Comparison of ENCODE assay signal across 8 cellular contexts in the genomic region with DNA sequence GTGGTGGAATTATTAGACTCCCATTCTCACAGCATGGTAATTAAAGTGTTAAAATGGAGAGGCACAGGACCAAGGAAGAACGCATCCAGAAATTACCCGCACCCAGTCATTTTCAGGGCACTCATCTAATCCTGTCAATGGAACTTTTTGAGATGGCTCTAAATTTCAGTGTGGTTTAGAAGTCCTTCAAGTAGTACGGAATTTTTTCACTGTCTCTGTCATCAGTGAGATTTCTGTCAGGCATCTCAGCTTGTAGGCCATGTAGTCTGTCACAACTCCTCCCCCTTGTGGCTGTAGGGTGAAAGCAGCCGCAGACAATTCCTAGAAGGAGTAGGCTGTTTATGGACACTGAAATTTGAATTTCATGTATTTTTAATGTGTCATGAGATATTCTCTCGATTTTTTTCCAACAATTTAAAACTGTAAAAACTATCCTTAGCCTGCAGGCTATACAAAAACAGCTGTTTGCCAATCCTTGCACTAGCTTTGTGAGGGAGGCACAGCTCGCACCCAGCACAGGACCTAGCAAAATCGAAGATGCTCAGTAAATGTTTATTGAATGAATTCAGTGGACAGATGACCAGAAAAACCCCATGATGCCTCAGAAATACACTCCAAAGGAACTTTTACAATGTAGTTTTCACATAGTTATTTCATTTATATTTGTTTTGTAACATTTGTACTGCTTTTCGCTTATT. TPM values are rescaled to one million over a fixed set of nuclear protein-coding genes. Genes with fewer than 3 reads are reported as not detected.
A peak's percentile ranks its signal among the peaks of the same experiment; 100 is the strongest.
DNase-seq lines count a peak whose midpoint lies in the region; ATAC-seq, FAIRE-seq and TF ChIP-seq lines count a peak whose summit lies in the region.

No MANE protein-coding gene starts in this region.

- H3K4me3 ChIP-seq in OCI-LY1 (ENCODE audit: low read depth, low read length, poor library complexity, severe bottlenecking) (no peak overlapping the region), esophagus squamous epithelium (no peak overlapping the region), stomach (no peak overlapping the region)

- H3K4me3 Mint-ChIP-seq in natural killer cell = no peak overlapping the region

- H3K9me3 ChIP-seq in OCI-LY1 (ENCODE audit: low read length) = no peaks in the 10 kb centered on the region
- H3K9me3 ChIP-seq in esophagus squamous epithelium = no peaks in the 10 kb centered on the region
- no peaks in the 10 kb centered on the region for H3K9me3 ChIP-seq in stomach

- peak; percentile 82 to 99 (median 95) for ATAC-seq in natural killer cell

- H3K4me1 Mint-ChIP-seq in natural killer cell = peaks cover 5 to 6% of the 10 kb centered on the region in 2 donors

- 39 to 41% methylated on average over 8 of the region's 8 CpGs for WGBS in esophagus squamous epithelium, 2 donors
- 37 to 43% (median 39%) methylated on average over 8 of the region's 8 CpGs for WGBS in stomach, 5 donors

- H3K27me3 Mint-ChIP-seq in natural killer cell (ENCODE audit: low read depth in 2 of 2) = peaks cover 0 to 4% of the 10 kb centered on the region in 2 donors

- H3K27me3 ChIP-seq in OCI-LY1 (ENCODE audit: insufficient read depth, low read length) = no peaks in the 10 kb centered on the region
- H3K27me3 ChIP-seq in esophagus squamous epithelium = no peaks in the 10 kb centered on the region
- no peaks in the 10 kb centered on the region for H3K27me3 ChIP-seq in stomach

- no peaks in the 10 kb centered on the region for H3K9me3 Mint-ChIP-seq in natural killer cell

- TF ChIP-seq CTCF in OCI-LY1 (IDR thresholded peaks at IDR 0.05; ENCODE audit: low read length) = peak; percentile 84
- TF ChIP-seq CTCF in esophagus squamous epithelium (IDR thresholded peaks at IDR 0.05) = peak; percentile 35 to 75 (median 72)
- TF ChIP-seq CTCF in natural killer cell (IDR thresholded peaks at IDR 0.05) = peak; percentile 70
- TF ChIP-seq CTCF in stomach (IDR thresholded peaks at IDR 0.05) = peak in 5 of 7 experiments; percentile 26 to 76 (median 72)

- peaks cover 6% of the 10 kb centered on the region for H3K36me3 Mint-ChIP-seq in natural killer cell

- H3K27ac ChIP-seq in OCI-LY1 (ENCODE audit: low read depth, low read length, poor library complexity, severe bottlenecking) = no peak overlapping the region
- no peak overlapping the region for H3K27ac ChIP-seq in esophagus squamous epithelium
- H3K27ac ChIP-seq in stomach = no peak overlapping the region

- DNase-seq in GM12892 (ENCODE audit: insufficient read length) (no peak), HT1080 (ENCODE audit: low read depth) (peak; percentile 48), activated T-cell treated with anti-CD3 and anti-CD28 coated beads for 48 hours (ENCODE audit: low read depth) (peak; percentile 34), esophagus squamous epithelium (lab: John Stamatoyannopoulos, UW) (no peak), natural killer cell (peak; percentile 30), stomach (peak; percentile 63)

- peak overlapping the region in 1 of 2 donors; percentile 38 for H3K27ac Mint-ChIP-seq in natural killer cell

- no peak overlapping the region for H3K9ac ChIP-seq in OCI-LY1 (ENCODE audit: low read length)

- H3K4me1 ChIP-seq in OCI-LY1 (ENCODE audit: insufficient read depth, low read length, severe bottlenecking) (peaks cover 6% of the 10 kb centered on the region), esophagus squamous epithelium (peaks cover 0 to 3% (median 0%) of the 10 kb centered on the region in 3 donors), stomach (peaks cover 0 to 6% (median 2%) of the 10 kb centered on the region in 4 donors)

- no peaks in the 10 kb centered on the region for H4K20me1 ChIP-seq in OCI-LY1 (ENCODE audit: insufficient read depth, low read length)

- peaks cover 10% of the 10 kb centered on the region; the same call in 1 of the 2 replicates for H3K36me3 ChIP-seq in OCI-LY1 (ENCODE audit: insufficient read depth, low read length)
- peaks cover 0 to 38% (median 0%) of the 10 kb centered on the region in 3 donors for H3K36me3 ChIP-seq in esophagus squamous epithelium
- peaks cover 0 to 35% (median 26%) of the 10 kb centered on the region in 4 donors for H3K36me3 ChIP-seq in stomach

- no peak overlapping the region for H2AFZ ChIP-seq in OCI-LY1 (ENCODE audit: low read length)

- TF ChIP-seq EP300 in stomach (IDR thresholded peaks at IDR 0.05) = no peak

- H3K79me2 ChIP-seq in OCI-LY1 (ENCODE audit: insufficient read depth, low read length) = no peaks in the 10 kb centered on the region

- peak; percentile 93 for FAIRE-seq in A204.1 (lab: Jason Lieb, UNC)
- peak; percentile 84 for FAIRE-seq in GM12892 (lab: Jason Lieb, UNC)

- intact Hi-C loops in esophagus squamous epithelium (cut with DNase I) = no loop called here
- intact Hi-C loops in natural killer cell (cut with micrococcal nuclease) = loop anchor here (1.0 kb wide), 1 partner anchor 256 kb away; no protein-coding TSS in a partner anchor
- intact Hi-C loops in stomach (cut with DNase I; ENCODE audit: low total_unique reads) = no loop called here

- H3K9me2 ChIP-seq in OCI-LY1 (ENCODE audit: low read depth, low read length) = no peaks in the 10 kb centered on the region

- no peak for TF ChIP-seq POLR2A in GM12892 (IDR thresholded peaks at IDR 0.05; ENCODE audit: low read depth, low read length)
- no peak for TF ChIP-seq POLR2A in esophagus squamous epithelium (IDR thresholded peaks at IDR 0.05)
- TF ChIP-seq POLR2A in stomach (IDR thresholded peaks at IDR 0.05) = no peak

- H3K4me2 ChIP-seq in OCI-LY1 (ENCODE audit: low read length) = no peak overlapping the region

- no peaks in the 10 kb centered on the region for H3F3A ChIP-seq in OCI-LY1 (ENCODE audit: insufficient read depth, low read length)

RNA-seq across cellular contexts. Expression of gene NUP133, which starts 6.6 kb away (rescaled TPM):
- polyA plus RNA-seq in GM12892 (2012; ENCODE audit: missing spikeins) = 18.1 TPM
- 25.5 and 38.7 TPM in 2 replicates for total RNA-seq in HT1080 (2014; rRNA removed; shearing (Covaris generic))
- 17.3 and 20.6 TPM in 2 replicates for polyA plus RNA-seq in HT1080 (2015; cell fraction: cytosol; rRNA removed)
- 49.2 and 60.4 TPM in 2 replicates for polyA plus RNA-seq in HT1080 (2015; cell fraction: nucleus; rRNA removed)
- total RNA-seq in esophagus squamous epithelium = 10 to 100 TPM; 11.1 to 29.3 (median 22.0) TPM
- total RNA-seq in natural killer cell = 10 to 100 TPM; 34.5 to 40.1 (median 38.4) TPM
- total RNA-seq in stomach = 10 to 100 TPM; 13.2 to 74.7 (median 27.2) TPM
- polyA plus RNA-seq in stomach = 10 to 100 TPM in 1 of 3 donors, 1 to 10 TPM in 2; 5.5 to 11.0 (median 7.8) TPM

RNA-seq across cellular contexts. Expression of gene ABCB10, which starts 43.8 kb away (rescaled TPM):
- 21.9 TPM for polyA plus RNA-seq in GM12892 (2012; ENCODE audit: missing spikeins)
- total RNA-seq in HT1080 (2014; rRNA removed; shearing (Covaris generic)) = 25.9 and 27.6 TPM in 2 replicates
- polyA plus RNA-seq in HT1080 (2015; cell fraction: cytosol; rRNA removed) = 13.8 and 14.5 TPM in 2 replicates
- 17.7 and 20.4 TPM in 2 replicates for polyA plus RNA-seq in HT1080 (2015; cell fraction: nucleus; rRNA removed)
- 10 to 100 TPM in 3 of 4 donors, 1 to 10 TPM in 1; 9.9 to 18.6 (median 14.3) TPM for total RNA-seq in esophagus squamous epithelium
- 10 to 100 TPM; 22.0 to 23.3 (median 22.0) TPM for total RNA-seq in natural killer cell
- total RNA-seq in stomach = 10 to 100 TPM in 4 of 5 donors, 1 to 10 TPM in 1; 3.5 to 24.2 (median 19.7) TPM
- 1 to 10 TPM; 2.7 to 7.1 (median 3.2) TPM for polyA plus RNA-seq in stomach

Comparison
In these comparisons a context has a peak if more than half of its experiments do, and no peak if none do; other contexts are left out.
1. DNase-seq: peak in HT1080 (single experiment), activated T-cell treated with anti-CD3 and anti-CD28 coated beads for 48 hours (single experiment), natural killer cell (single experiment) and stomach (single experiment); none in GM12892 (single experiment) and esophagus squamous epithelium (single experiment).
2. Peak in every context shown above with its lines, with median percentiles within 50 percentile points of each other: CTCF ChIP-seq.